Comparison of ENCODE assay signal across 8 cellular contexts in the genomic region with DNA sequence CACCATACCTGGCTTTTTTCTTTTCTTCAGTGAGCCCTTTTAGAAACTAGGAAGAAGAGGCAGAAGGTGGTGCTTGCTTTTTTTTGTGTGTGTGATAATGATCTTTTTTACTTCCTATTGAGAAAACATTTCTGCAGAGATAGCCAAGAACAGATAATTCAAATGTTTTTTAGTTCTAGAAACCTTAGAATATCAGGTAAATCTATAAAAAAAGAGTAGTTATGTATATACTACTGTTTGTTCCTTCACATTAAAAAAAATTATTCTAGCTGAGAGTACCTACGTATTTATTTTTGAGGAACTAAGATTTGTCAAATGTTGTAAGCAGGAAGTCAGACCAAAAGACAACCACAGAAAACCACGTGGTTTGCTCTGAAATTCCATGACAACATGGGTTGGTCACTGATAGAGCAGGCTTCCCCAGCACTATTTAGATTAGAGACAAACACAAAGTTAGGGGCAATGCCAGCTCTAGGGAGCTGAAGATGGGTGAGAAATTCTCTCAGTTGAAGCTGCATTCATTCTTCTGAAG. TPM values are rescaled to one million over a fixed set of nuclear protein-coding genes. Genes with fewer than 3 reads are reported as not detected.
DNase-seq lines count a peak whose midpoint lies in the region; ATAC-seq lines count a peak whose summit lies in the region.

No MANE protein-coding gene starts in this region.

- peak overlapping the region; percentile 93 for H3K27ac Mint-ChIP-seq in stimulated activated naive CD8-positive, alpha-beta T cell treated with anti-CD3 and anti-CD28 coated beads, Interleukin-15, Interleukin-2, amounts not matched to agents 100 ng/mL and 50 ng/mL, for 24 hours

- peaks cover 90% of the 10 kb centered on the region for H3K4me1 Mint-ChIP-seq in stimulated activated naive CD8-positive, alpha-beta T cell treated with anti-CD3 and anti-CD28 coated beads, Interleukin-15, Interleukin-2, amounts not matched to agents 100 ng/mL and 50 ng/mL, for 24 hours (ENCODE audit: low read depth)

- no peaks in the 10 kb centered on the region for H3K27me3 Mint-ChIP-seq in stimulated activated naive CD8-positive, alpha-beta T cell treated with anti-CD3 and anti-CD28 coated beads, Interleukin-15, Interleukin-2, amounts not matched to agents 100 ng/mL and 50 ng/mL, for 24 hours

- H3K9me3 Mint-ChIP-seq in stimulated activated naive CD8-positive, alpha-beta T cell treated with anti-CD3 and anti-CD28 coated beads, Interleukin-15, Interleukin-2, amounts not matched to agents 100 ng/mL and 50 ng/mL, for 24 hours: no peaks in the 10 kb centered on the region

- DNase-seq in GDM1 (lab: John Stamatoyannopoulos, UW) (peak; percentile 61), LHCN-M2 (ENCODE audit: low read depth) (peak; percentile 60), activated T-cell treated with anti-CD3 and anti-CD28 coated beads for 24 hours (ENCODE audit: low read depth) (peak; percentile 57), iris pigment epithelial cell (ENCODE audit: low read depth) (peak; percentile 79), NCI-H774 (lab: John Stamatoyannopoulos, UW) (no peak), DMS79 treated with DMSO at 0.1 percent for 48 hours (lab: John Stamatoyannopoulos, UW) (no peak)

- peak overlapping the region; percentile 74 for H3K4me3 Mint-ChIP-seq in stimulated activated naive CD8-positive, alpha-beta T cell treated with anti-CD3 and anti-CD28 coated beads, Interleukin-15, Interleukin-2, amounts not matched to agents 100 ng/mL and 50 ng/mL, for 24 hours

- ATAC-seq in GM21723 (IDR thresholded peaks at IDR 0.05; ENCODE audit: unreplicated experiment): peak; percentile 88

- peaks cover 92% of the 10 kb centered on the region for H3K36me3 Mint-ChIP-seq in stimulated activated naive CD8-positive, alpha-beta T cell treated with anti-CD3 and anti-CD28 coated beads, Interleukin-15, Interleukin-2, amounts not matched to agents 100 ng/mL and 50 ng/mL, for 24 hours (ENCODE audit: low read depth)

RNA-seq across cellular contexts. Expression of a gene that starts 12.8 kb away (rescaled TPM):
- 18.2 and 22.3 TPM in 2 replicates for total RNA-seq in LHCN-M2 (2014; rRNA removed)
- polyA plus RNA-seq in LHCN-M2 (2012): 7.5 TPM

RNA-seq across cellular contexts. Expression of a gene that starts 19.0 kb away (rescaled TPM):
- total RNA-seq in LHCN-M2 (2014; rRNA removed): 59.3 and 61.7 TPM in 2 replicates
- polyA plus RNA-seq in LHCN-M2 (2012): 46.6 TPM

Comparison
In these comparisons a context has a peak if more than half of its experiments do, and no peak if none do; other contexts are left out.
1. DNase-seq: peak in GDM1 (single experiment), LHCN-M2 (single experiment), activated T-cell treated with anti-CD3 and anti-CD28 coated beads for 24 hours (single experiment) and iris pigment epithelial cell (single experiment); none in NCI-H774 (single experiment) and DMS79 treated with DMSO at 0.1 percent for 48 hours (single experiment).